In genomic region chr3:36729204-36730056, GRCh38 we compare ENCODE assay signal across 9 cellular contexts. TPM values are rescaled to one million over a fixed set of nuclear protein-coding genes. Genes with fewer than 3 reads are reported as not detected.
DNase-seq lines count a peak whose midpoint lies in the region; ATAC-seq and TF ChIP-seq lines count a peak whose summit lies in the region.
"Had no signal": no experiment of that assay in that cellular context is flagged by ENCODE, and none has a peak within 500 bp of the region (broad histone marks: within the 10 kb centered on the region; RNA-seq: fewer than 3 reads in every experiment).

No MANE protein-coding gene starts in this region.

- H3K9me3 ChIP-seq in Panc1 (ENCODE audit: control insufficient read depth, insufficient read depth, low read depth, low read length) = no peaks in the 10 kb centered on the region
- no peaks in the 10 kb centered on the region for H3K9me3 ChIP-seq in naive thymus-derived CD4-positive, alpha-beta T cell (ENCODE audit: control insufficient read depth in 2 of 3, low read length in 3 of 3)

- H3K4me1 ChIP-seq in Panc1 (ENCODE audit: control insufficient read depth, insufficient read depth, low read length) = no peaks in the 10 kb centered on the region
- H3K4me1 ChIP-seq in naive thymus-derived CD4-positive, alpha-beta T cell (ENCODE audit: control insufficient read depth in 2 of 2, insufficient read depth in 2 of 2, low read length in 2 of 2) = no peaks in the 10 kb centered on the region

- in situ Hi-C loops in Panc1 (cut with HindIII; ENCODE audit: low pct_unique_long_range_greater_than_20kb, low sequenced_read_pairs) = no loop called here

- H3K36me3 ChIP-seq in Panc1 (ENCODE audit: control insufficient read depth, insufficient read depth, low read length) = no peaks in the 10 kb centered on the region
- no peaks in the 10 kb centered on the region for H3K36me3 ChIP-seq in naive thymus-derived CD4-positive, alpha-beta T cell (ENCODE audit: control insufficient read depth in 2 of 3, insufficient read depth in 3 of 3, low read length in 3 of 3)

- H3K27ac Mint-ChIP-seq in naive thymus-derived CD4-positive, alpha-beta T cell = no peak overlapping the region
- H3K27ac Mint-ChIP-seq in activated T-cell treated with anti-CD3 and anti-CD28 coated beads, Interleukin-2, amount 50 U/mL, for 24 hours = no peak overlapping the region
- H3K27ac Mint-ChIP-seq: activated naive CD4-positive, alpha-beta T cell treated with anti-CD3 and anti-CD28 coated beads, Interleukin-2, amount 50 U/mL, for 72 hours had no signal

- intact Hi-C loops in Panc1 (cut with micrococcal nuclease; ENCODE audit: unreplicated experiment) = loop anchor here (1.0 to 5.0 kb wide), 2 partner anchors 140 to 228 kb away; no protein-coding TSS in a partner anchor
- intact Hi-C loops in naive thymus-derived CD4-positive, alpha-beta T cell (cut with micrococcal nuclease) = loop anchor here (1.0 to 5.0 kb wide), 4 partner anchors 140 to 484 kb away; no protein-coding TSS in a partner anchor

- H3K4me1 Mint-ChIP-seq in naive thymus-derived CD4-positive, alpha-beta T cell = no peaks in the 10 kb centered on the region
- H3K4me1 Mint-ChIP-seq in activated T-cell treated with anti-CD3 and anti-CD28 coated beads, Interleukin-2, amount 50 U/mL, for 24 hours (ENCODE audit: low read depth) = no peaks in the 10 kb centered on the region

- CTCF ChIA-PET in Panc1 (lab: Charles Lee) = interaction anchor here (0.6 kb wide), 1 partner anchor 19 kb away, joined by 3 read pairs; no protein-coding TSS in a partner anchor
- CTCF ChIA-PET in naive thymus-derived CD4-positive, alpha-beta T cell (lab: Charles Lee) = interaction anchor here (1.9 kb wide), 1 partner anchor 229 kb away, joined by 7 read pairs; no protein-coding TSS in a partner anchor

- peak; percentile 65 for ATAC-seq in HG03095 (IDR thresholded peaks at IDR 0.05; ENCODE audit: unreplicated experiment)
- ATAC-seq in Panc1 = peak; percentile 76; the same call in 1 of the 2 replicates
- peak; percentile 56 for ATAC-seq in naive thymus-derived CD4-positive, alpha-beta T cell

- peak; percentile 69 for TF ChIP-seq CTCF in Panc1 (IDR thresholded peaks at IDR 0.05)
- peak; percentile 81 for TF ChIP-seq CTCF in epithelial cell of proximal tubule (conservative IDR thresholded peaks at IDR 0.05; ENCODE audit: low read depth, low read length)

- DNase-seq in NCI-H526 (lab: John Stamatoyannopoulos, UW) = peak; percentile 13 to 53
- no peak for DNase-seq in NCI-H526 treated with DMSO at 0.1 percent for 48 hours (lab: John Stamatoyannopoulos, UW)
- DNase-seq in Panc1 (ENCODE audit: low read depth, low spot score) = peak; percentile 27
- DNase-seq in epithelial cell of proximal tubule (ENCODE audit: low read depth) = peak; percentile 15
- peak in 4 of 9 donors; percentile 5 to 25 (median 18) for DNase-seq in naive thymus-derived CD4-positive, alpha-beta T cell
- DNase-seq in mesenteric fat pad (ENCODE audit: low spot score) = no peak
- no peak for DNase-seq in activated T-cell treated with anti-CD3 and anti-CD28 coated beads, Interleukin-2, amount 50 U/mL, for 24 hours

- no peak overlapping the region for H3K4me3 Mint-ChIP-seq in naive thymus-derived CD4-positive, alpha-beta T cell
- H3K4me3 Mint-ChIP-seq in activated T-cell treated with anti-CD3 and anti-CD28 coated beads, Interleukin-2, amount 50 U/mL, for 24 hours = no peak overlapping the region

- H3K27ac ChIP-seq in Panc1 (ENCODE audit: low read length) = no peak overlapping the region
- no peak overlapping the region for H3K27ac ChIP-seq in naive thymus-derived CD4-positive, alpha-beta T cell (ENCODE audit: low read depth, low read length)

- POLR2A ChIA-PET in Panc1 (lab: Charles Lee) = no interaction called here
- POLR2A ChIA-PET in naive thymus-derived CD4-positive, alpha-beta T cell (lab: Charles Lee) = no interaction called here

- H3K9me3 Mint-ChIP-seq in naive thymus-derived CD4-positive, alpha-beta T cell = no peaks in the 10 kb centered on the region
- no peaks in the 10 kb centered on the region for H3K9me3 Mint-ChIP-seq in activated T-cell treated with anti-CD3 and anti-CD28 coated beads, Interleukin-2, amount 50 U/mL, for 24 hours
- H3K9me3 Mint-ChIP-seq: activated naive CD4-positive, alpha-beta T cell treated with anti-CD3 and anti-CD28 coated beads, Interleukin-2, amount 50 U/mL, for 72 hours had no signal

- no peaks in the 10 kb centered on the region for H3K36me3 Mint-ChIP-seq in naive thymus-derived CD4-positive, alpha-beta T cell
- no peaks in the 10 kb centered on the region for H3K36me3 Mint-ChIP-seq in activated T-cell treated with anti-CD3 and anti-CD28 coated beads, Interleukin-2, amount 50 U/mL, for 24 hours (ENCODE audit: low read depth)
- H3K36me3 Mint-ChIP-seq: activated naive CD4-positive, alpha-beta T cell treated with anti-CD3 and anti-CD28 coated beads, Interleukin-2, amount 50 U/mL, for 72 hours had no signal

- H3K27me3 ChIP-seq in Panc1 (ENCODE audit: control insufficient read depth, insufficient read depth, low read length) = no peaks in the 10 kb centered on the region
- no peaks in the 10 kb centered on the region for H3K27me3 ChIP-seq in naive thymus-derived CD4-positive, alpha-beta T cell (ENCODE audit: control insufficient read depth in 2 of 2, insufficient read depth in 2 of 2, low read length in 2 of 2)

- H3K4me3 ChIP-seq in Panc1 (ENCODE audit: low read depth in 2 of 2, low read length in 2 of 2) (no peak overlapping the region), epithelial cell of proximal tubule (ENCODE audit: low read depth, low read length) (no peak overlapping the region)
- no peak overlapping the region for H3K4me3 ChIP-seq in naive thymus-derived CD4-positive, alpha-beta T cell (ENCODE audit: low read length)

- peaks cover 0 to 12% (median 7%) of the 10 kb centered on the region in 5 donors for H3K27me3 Mint-ChIP-seq in naive thymus-derived CD4-positive, alpha-beta T cell
- H3K27me3 Mint-ChIP-seq in activated T-cell treated with anti-CD3 and anti-CD28 coated beads, Interleukin-2, amount 50 U/mL, for 24 hours = peaks cover 3% of the 10 kb centered on the region

- no TSS peak for BruUV-seq in Panc1 (replicated peaks; lab: Mats Ljungman, UMichigan)

RNA-seq across cellular contexts. Expression of gene DCLK3, which starts 34.9 kb away (rescaled TPM):
- total RNA-seq in Panc1 (2021; ENCODE audit: unreplicated experiment) (not detected), epithelial cell of proximal tubule (0.06 and 0.07 TPM in 2 replicates), mesenteric fat pad (0.16 TPM)
- not detected for polyA plus RNA-seq in Panc1 (2012; ENCODE audit: insufficient read length)
- not detected for total RNA-seq in naive thymus-derived CD4-positive, alpha-beta T cell
- not detected for polyA plus RNA-seq in naive thymus-derived CD4-positive, alpha-beta T cell

Comparison
In these comparisons a context has a peak if more than half of its experiments do, and no peak if none do; other contexts are left out.
1. DNase-seq: peak in NCI-H526 (2 of 2), Panc1 (single experiment) and epithelial cell of proximal tubule (single experiment); none in NCI-H526 treated with DMSO at 0.1 percent for 48 hours (single experiment), mesenteric fat pad (single experiment) and activated T-cell treated with anti-CD3 and anti-CD28 coated beads, Interleukin-2, amount 50 U/mL, for 24 hours (single experiment).
2. Peak in every context shown above with its lines, with median percentiles within 50 percentile points of each other: ATAC-seq.